In genomic region chr16:742905-743304, GRCh38 we compare ENCODE assay signal across 8 cellular contexts. TPM values are rescaled to one million over a fixed set of nuclear protein-coding genes. Genes with fewer than 3 reads are reported as not detected.
"Had no signal": no experiment of that assay in that cellular context is flagged by ENCODE, and none has a peak within 500 bp of the region (broad histone marks: within the 10 kb centered on the region; RNA-seq: fewer than 3 reads in every experiment).

No MANE protein-coding gene starts in this region.

RNA-seq across cellular contexts. Expression of gene CCDC78, which starts 16.7 kb away (rescaled TPM):
- total RNA-seq: skeletal muscle tissue had no signal
- polyA plus RNA-seq: naive thymus-derived CD4-positive, alpha-beta T cell had no signal

RNA-seq across cellular contexts. Expression of gene MSLN, which starts 17.6 kb away (rescaled TPM):
- total RNA-seq: naive thymus-derived CD8-positive, alpha-beta T cell; natural killer cell; natural killer cell treated with Interleukin-12 subunit alpha and Interleukin-12 subunit beta and Interleukin-15 and Interleukin-18, amount 100 ng/mL, for 72 hours; occipital lobe; pulmonary artery endothelial cell had no signal
- polyA plus RNA-seq: naive thymus-derived CD4-positive, alpha-beta T cell; naive thymus-derived CD8-positive, alpha-beta T cell; right cardiac atrium had no signal
